ENCODE assay signal across 1 cellular context in the genomic region with DNA sequence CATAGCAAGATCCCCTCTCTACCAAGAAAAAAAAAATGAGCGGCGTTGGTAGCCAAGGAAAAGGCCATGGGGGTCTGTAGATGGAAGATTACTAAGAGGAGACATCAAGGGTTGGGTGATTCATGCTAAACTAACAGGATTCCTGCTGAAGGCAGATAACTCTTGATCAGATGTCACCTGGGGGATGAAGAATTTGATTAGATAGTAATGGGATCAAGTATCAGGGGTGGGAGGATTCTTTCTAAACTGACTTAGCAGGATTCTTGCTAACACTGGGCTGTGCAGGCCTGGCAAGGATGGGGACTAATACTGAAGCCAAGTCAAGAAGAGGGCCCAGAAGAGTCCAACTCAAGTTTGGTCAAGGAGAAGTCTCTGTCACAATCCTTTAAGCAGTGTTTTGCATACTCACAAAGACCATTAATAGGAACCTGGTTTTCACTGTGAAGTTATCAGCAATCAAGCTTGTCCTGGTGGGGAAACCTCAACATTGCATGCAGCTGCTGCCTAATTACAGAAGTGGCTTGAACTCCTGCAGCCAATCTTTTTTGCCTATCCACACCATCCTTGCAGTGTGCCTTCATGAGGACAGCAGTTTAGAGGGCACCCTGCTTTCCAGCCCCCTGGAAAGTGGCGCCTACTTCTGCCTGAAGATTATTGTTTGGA.
TF ChIP-seq lines count a peak whose summit lies in the region.

No MANE protein-coding gene starts in this region.

TF ChIP-seq in H1, 55 proteins besides CTCF, POLR2A, EP300 and RAD21:
- TF ChIP-seq SAP30 (IDR thresholded peaks at IDR 0.05; ENCODE audit: insufficient read depth, insufficient replicate concordance, low read length) = no peak
